8 cellular contexts compared by ENCODE assay signal in genomic region chr10:125084191-125085186, GRCh38.
DNase-seq lines count a peak whose midpoint lies in the region; ATAC-seq, FAIRE-seq and TF ChIP-seq lines count a peak whose summit lies in the region.
"Had no signal": no experiment of that assay in that cellular context is flagged by ENCODE, and none has a peak within 500 bp of the region (broad histone marks: within the 10 kb centered on the region; RNA-seq: fewer than 3 reads in every experiment).

No MANE protein-coding gene starts in this region.

- WGBS in upper lobe of left lung, 2 donors: 78% methylated on average over 27 to 28 of the region's 28 CpGs

- peak; percentile 44; the same call in 1 of the 2 replicates for TF ChIP-seq RAD21 in Ishikawa (IDR thresholded peaks at IDR 0.05; ENCODE audit: low read depth)

- H3K4me1 Mint-ChIP-seq in brain: peaks cover 86% of the 10 kb centered on the region

- TF ChIP-seq EP300 in Ishikawa (IDR thresholded peaks at IDR 0.05; ENCODE audit: borderline replicate concordance): peak; percentile 72
- TF ChIP-seq EP300 in upper lobe of left lung (IDR thresholded peaks at IDR 0.05): no peak

- H3K9ac ChIP-seq in kidney (ENCODE audit: low read length in 2 of 2): peak overlapping the region; percentile 6 to 73

- H3K9me3 ChIP-seq in kidney (ENCODE audit: control insufficient read depth in 1 of 2, low read length in 2 of 2) (no peaks in the 10 kb centered on the region), upper lobe of left lung (no peaks in the 10 kb centered on the region)

- intact Hi-C loops in kidney (cut with DNase I): no loop called here

- H3K27ac Mint-ChIP-seq in brain: peak overlapping the region; percentile 79 to 96 (median 92)
- H3K27ac Mint-ChIP-seq: naive thymus-derived CD8-positive, alpha-beta T cell had no signal

- no peak for TF ChIP-seq POLR2A in upper lobe of left lung (IDR thresholded peaks at IDR 0.05)

- peak overlapping the region in 4 of 5 experiments; percentile 2 to 49 (median 25) for H3K4me3 Mint-ChIP-seq in brain
- H3K4me3 Mint-ChIP-seq: naive thymus-derived CD8-positive, alpha-beta T cell had no signal

- H3K27me3 ChIP-seq in upper lobe of left lung: no peaks in the 10 kb centered on the region

- DNase-seq in kidney: peak; percentile 92
- DNase-seq in upper lobe of left lung: no peak
- DNase-seq in NOMO-1 treated with dmso at 0.1 percent for 144 hours (lab: John Stamatoyannopoulos, UW; ENCODE audit: unreplicated experiment): no peak
- DNase-seq in activated CD8-positive, alpha-beta memory T cell treated with anti-CD3 and anti-CD28 coated beads, Interleukin-2, amount 50 U/mL, for 4 hours: no peak

- H3K27ac ChIP-seq in kidney (ENCODE audit: low read depth in 2 of 2, low read length in 2 of 2) (peak overlapping the region; percentile 92 to 95), upper lobe of left lung (peak overlapping the region in 3 of 4 donors; percentile 52 to 66 (median 53))

- ATAC-seq in upper lobe of left lung (ENCODE audit: low FRiP score in 2 of 2): peak; percentile 67 to 81
- ATAC-seq in HG03159 (IDR thresholded peaks at IDR 0.05; ENCODE audit: unreplicated experiment): no peak
- ATAC-seq: naive thymus-derived CD8-positive, alpha-beta T cell had no signal

- no peaks in the 10 kb centered on the region for H3K27me3 Mint-ChIP-seq in brain

- H3K36me3 ChIP-seq in kidney (ENCODE audit: control insufficient read depth in 1 of 2, insufficient read depth in 2 of 2, low read length in 2 of 2) (peaks cover 6 to 9% of the 10 kb centered on the region in 2 donors), upper lobe of left lung (peaks cover 0 to 26% (median 11%) of the 10 kb centered on the region in 4 donors)

- H3K4me1 ChIP-seq in kidney (ENCODE audit: control insufficient read depth in 1 of 2, insufficient read depth in 1 of 2, low read depth in 1 of 2, low read length in 2 of 2): peaks cover 41 to 52% of the 10 kb centered on the region in 2 donors
- H3K4me1 ChIP-seq in upper lobe of left lung: peaks cover 16 to 42% (median 38%) of the 10 kb centered on the region in 4 donors

- peaks cover 75% of the 10 kb centered on the region for H3K36me3 Mint-ChIP-seq in brain
- H3K36me3 Mint-ChIP-seq: naive thymus-derived CD8-positive, alpha-beta T cell had no signal

- TF ChIP-seq CTCF in brain (conservative IDR thresholded peaks at IDR 0.05): no peak
- TF ChIP-seq CTCF in kidney (IDR thresholded peaks at IDR 0.05; ENCODE audit: borderline replicate concordance, extremely low read depth, insufficient read depth): no peak
- no peak for TF ChIP-seq CTCF in upper lobe of left lung (IDR thresholded peaks at IDR 0.05)

- FAIRE-seq in kidney (lab: Jason Lieb, UNC): peak; percentile 33

- H3K4me3 ChIP-seq in kidney (ENCODE audit: low read length in 2 of 2) (no peak overlapping the region), upper lobe of left lung (no peak overlapping the region)

- no peaks in the 10 kb centered on the region for H3K9me3 Mint-ChIP-seq in brain
- H3K9me3 Mint-ChIP-seq: naive thymus-derived CD8-positive, alpha-beta T cell had no signal

TF ChIP-seq in Ishikawa, 13 proteins besides CTCF, POLR2A, EP300 and RAD21:
- TF ChIP-seq TCF12 (IDR thresholded peaks at IDR 0.05; ENCODE audit: low read depth): peak; percentile 44
- TF ChIP-seq EGR1 (IDR thresholded peaks at IDR 0.05): no peak
- TF ChIP-seq TAF1 (IDR thresholded peaks at IDR 0.05; ENCODE audit: low read depth): no peak
- TF ChIP-seq, protein P1, sequence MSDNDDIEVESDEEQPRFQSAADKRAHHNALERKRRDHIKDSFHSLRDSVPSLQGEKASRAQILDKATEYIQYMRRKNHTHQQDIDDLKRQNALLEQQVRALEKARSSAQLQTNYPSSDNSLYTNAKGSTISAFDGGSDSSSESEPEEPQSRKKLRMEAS (IDR thresholded peaks at IDR 0.05): peak; percentile 66; the same call in 1 of the 2 replicates
- TF ChIP-seq NFIC (IDR thresholded peaks at IDR 0.05): peak; percentile 91
- TF ChIP-seq FOXM1 (IDR thresholded peaks at IDR 0.05; ENCODE audit: borderline replicate concordance, low read depth): no peak
- TF ChIP-seq ZBTB7A (IDR thresholded peaks at IDR 0.05; ENCODE audit: low read depth): peak; percentile 86
- TF ChIP-seq, protein P2, sequence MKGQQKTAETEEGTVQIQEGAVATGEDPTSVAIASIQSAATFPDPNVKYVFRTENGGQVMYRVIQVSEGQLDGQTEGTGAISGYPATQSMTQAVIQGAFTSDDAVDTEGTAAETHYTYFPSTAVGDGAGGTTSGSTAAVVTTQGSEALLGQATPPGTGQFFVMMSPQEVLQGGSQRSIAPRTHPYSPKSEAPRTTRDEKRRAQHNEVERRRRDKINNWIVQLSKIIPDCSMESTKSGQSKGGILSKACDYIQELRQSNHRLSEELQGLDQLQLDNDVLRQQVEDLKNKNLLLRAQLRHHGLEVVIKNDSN (IDR thresholded peaks at IDR 0.05): 0 out of 2 replicates have a peak, but pooled peaks have one; percentile 7
- no peak for TF ChIP-seq CEBPB (IDR thresholded peaks at IDR 0.05)
- peak; percentile 87 for TF ChIP-seq TEAD4 (IDR thresholded peaks at IDR 0.05)
- no peak for TF ChIP-seq YY1 (IDR thresholded peaks at IDR 0.05; ENCODE audit: low read depth)
- no peak for TF ChIP-seq REST (IDR thresholded peaks at IDR 0.05; ENCODE audit: low read depth)
- TF ChIP-seq CREB1 (IDR thresholded peaks at IDR 0.05; ENCODE audit: low read depth): peak; percentile 81
